Comparison of ENCODE assay signal across 10 cellular contexts in the genomic region with DNA sequence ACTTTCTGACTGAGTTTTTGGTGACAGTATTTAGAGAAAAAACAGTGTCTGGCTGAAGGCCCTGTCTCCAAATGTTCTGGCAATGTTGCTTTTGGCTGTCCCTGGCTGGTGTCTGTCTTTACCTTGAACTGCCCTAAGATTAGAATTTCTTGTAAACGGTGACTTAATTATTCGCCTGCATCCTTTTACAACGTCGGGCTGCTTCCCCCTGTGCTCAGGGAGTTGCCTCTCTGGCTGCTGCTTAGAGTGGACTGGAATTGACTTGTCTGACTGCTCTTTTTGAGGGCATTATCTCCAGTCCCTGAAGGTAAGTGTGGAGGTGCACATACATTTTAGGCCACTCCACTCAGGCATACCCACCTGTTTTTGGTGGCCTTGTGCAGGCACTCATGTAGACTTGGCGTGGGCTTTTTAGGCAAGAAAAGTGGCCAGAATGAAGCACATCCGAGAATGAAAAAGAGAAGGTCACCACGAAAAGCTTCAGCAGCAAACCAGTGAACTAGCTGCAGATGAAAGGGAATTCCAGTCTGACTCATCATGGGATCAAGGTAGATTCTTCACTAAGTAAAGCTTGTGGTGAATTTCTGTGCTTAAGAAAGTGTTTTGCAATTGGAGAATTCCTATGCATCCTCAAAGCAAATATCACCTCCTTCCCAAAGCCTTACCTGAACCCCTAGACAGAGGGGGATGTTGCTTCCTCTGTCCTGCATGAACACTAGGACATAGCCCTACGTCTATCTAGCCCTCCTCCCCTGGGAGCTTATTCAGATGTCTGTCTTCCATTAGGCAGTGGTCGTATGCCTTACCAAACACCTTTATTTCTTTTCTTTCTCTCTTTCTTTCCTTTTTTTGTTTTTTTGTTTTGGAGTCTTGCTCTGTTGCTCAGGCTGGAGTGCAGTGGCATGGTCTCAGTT.
DNase-seq lines count a peak whose midpoint lies in the region; ATAC-seq and TF ChIP-seq lines count a peak whose summit lies in the region.
"Had no signal": no experiment of that assay in that cellular context is flagged by ENCODE, and none has a peak within 500 bp of the region (broad histone marks: within the 10 kb centered on the region; RNA-seq: fewer than 3 reads in every experiment).

No MANE protein-coding gene starts in this region.

- H3K4me3 Mint-ChIP-seq in activated naive CD4-positive, alpha-beta T cell treated with anti-CD3 and anti-CD28 coated beads, Interleukin-2, amount 50 U/mL, for 24 hours: no peak overlapping the region
- H3K4me3 Mint-ChIP-seq in stimulated activated memory B cell treated with anti-CD40 and anti-IgM and Interleukin-4, amounts not matched to agents 10 μg/mL and 1 μg/mL and 100 μg/mL, for 72 hours: peak overlapping the region; percentile 57
- H3K4me3 Mint-ChIP-seq in mesothelial cell of epicardium: no peak overlapping the region
- no peak overlapping the region for H3K4me3 Mint-ChIP-seq in activated T-helper 1 cell treated with anti-CD3 and anti-CD28 coated beads, Interleukin-12 subunit alpha, Interleukin-12 subunit beta, Interleukin-2, Interleukin-4 antibody, amounts not matched to agents 30 ng/mL and 10 ng/mL and 1 ng/mL, durations not matched to agents 14 hours and 24 hours and 36 hours

- no peaks in the 10 kb centered on the region for H3K36me3 Mint-ChIP-seq in activated naive CD4-positive, alpha-beta T cell treated with anti-CD3 and anti-CD28 coated beads, Interleukin-2, amount 50 U/mL, for 24 hours
- no peaks in the 10 kb centered on the region for H3K36me3 Mint-ChIP-seq in stimulated activated memory B cell treated with anti-CD40 and anti-IgM and Interleukin-4, amounts not matched to agents 10 μg/mL and 1 μg/mL and 100 μg/mL, for 72 hours
- no peaks in the 10 kb centered on the region for H3K36me3 Mint-ChIP-seq in mesothelial cell of epicardium
- peaks cover 10% of the 10 kb centered on the region for H3K36me3 Mint-ChIP-seq in activated T-helper 1 cell treated with anti-CD3 and anti-CD28 coated beads, Interleukin-12 subunit alpha, Interleukin-12 subunit beta, Interleukin-2, Interleukin-4 antibody, amounts not matched to agents 30 ng/mL and 10 ng/mL and 1 ng/mL, durations not matched to agents 14 hours and 24 hours and 36 hours (ENCODE audit: low read depth)

- no peak for TF ChIP-seq CTCF in choroid plexus epithelial cell (conservative IDR thresholded peaks at IDR 0.05; ENCODE audit: low read depth, low read length)
- TF ChIP-seq CTCF in mesothelial cell of epicardium (IDR thresholded peaks at IDR 0.05; ENCODE audit: unreplicated experiment): no peak

- peak; percentile 63 for ATAC-seq in HG03520 (IDR thresholded peaks at IDR 0.05; ENCODE audit: unreplicated experiment)
- peak; percentile 42 for ATAC-seq in stimulated activated memory B cell treated with anti-CD40 and anti-IgM and Interleukin-4, amounts not matched to agents 10 μg/mL and 1 μg/mL and 100 μg/mL, for 72 hours

- no peaks in the 10 kb centered on the region for H3K27me3 Mint-ChIP-seq in activated naive CD4-positive, alpha-beta T cell treated with anti-CD3 and anti-CD28 coated beads, Interleukin-2, amount 50 U/mL, for 24 hours
- H3K27me3 Mint-ChIP-seq in stimulated activated memory B cell treated with anti-CD40 and anti-IgM and Interleukin-4, amounts not matched to agents 10 μg/mL and 1 μg/mL and 100 μg/mL, for 72 hours: no peaks in the 10 kb centered on the region
- H3K27me3 Mint-ChIP-seq in mesothelial cell of epicardium (ENCODE audit: low read depth): no peaks in the 10 kb centered on the region
- H3K27me3 Mint-ChIP-seq in activated T-helper 1 cell treated with anti-CD3 and anti-CD28 coated beads, Interleukin-12 subunit alpha, Interleukin-12 subunit beta, Interleukin-2, Interleukin-4 antibody, amounts not matched to agents 30 ng/mL and 10 ng/mL and 1 ng/mL, durations not matched to agents 14 hours and 24 hours and 36 hours (ENCODE audit: insufficient read depth): no peaks in the 10 kb centered on the region

- peaks cover 67% of the 10 kb centered on the region for H3K4me1 Mint-ChIP-seq in activated naive CD4-positive, alpha-beta T cell treated with anti-CD3 and anti-CD28 coated beads, Interleukin-2, amount 50 U/mL, for 24 hours
- H3K4me1 Mint-ChIP-seq in stimulated activated memory B cell treated with anti-CD40 and anti-IgM and Interleukin-4, amounts not matched to agents 10 μg/mL and 1 μg/mL and 100 μg/mL, for 72 hours: peaks cover 35% of the 10 kb centered on the region
- H3K4me1 Mint-ChIP-seq in mesothelial cell of epicardium: peaks cover 2% of the 10 kb centered on the region
- H3K4me1 Mint-ChIP-seq in activated T-helper 1 cell treated with anti-CD3 and anti-CD28 coated beads, Interleukin-12 subunit alpha, Interleukin-12 subunit beta, Interleukin-2, Interleukin-4 antibody, amounts not matched to agents 30 ng/mL and 10 ng/mL and 1 ng/mL, durations not matched to agents 14 hours and 24 hours and 36 hours (ENCODE audit: low read depth): peaks cover 57% of the 10 kb centered on the region

- no peak overlapping the region for H3K4me3 ChIP-seq in choroid plexus epithelial cell (ENCODE audit: low read depth, low read length)
- H3K4me3 ChIP-seq: dorsolateral prefrontal cortex had no signal

- intact Hi-C loops in activated T-helper 1 cell treated with anti-CD3 and anti-CD28 coated beads, Interleukin-12 subunit alpha, Interleukin-12 subunit beta, Interleukin-2, Interleukin-4 antibody, amounts not matched to agents 30 ng/mL and 10 ng/mL and 1 ng/mL, durations not matched to agents 14 hours and 24 hours and 36 hours (cut with micrococcal nuclease): no loop called here

- peaks cover 5% of the 10 kb centered on the region for H3K9me3 Mint-ChIP-seq in activated naive CD4-positive, alpha-beta T cell treated with anti-CD3 and anti-CD28 coated beads, Interleukin-2, amount 50 U/mL, for 24 hours
- H3K9me3 Mint-ChIP-seq in stimulated activated memory B cell treated with anti-CD40 and anti-IgM and Interleukin-4, amounts not matched to agents 10 μg/mL and 1 μg/mL and 100 μg/mL, for 72 hours: no peaks in the 10 kb centered on the region
- peaks cover 5% of the 10 kb centered on the region for H3K9me3 Mint-ChIP-seq in mesothelial cell of epicardium
- H3K9me3 Mint-ChIP-seq in activated T-helper 1 cell treated with anti-CD3 and anti-CD28 coated beads, Interleukin-12 subunit alpha, Interleukin-12 subunit beta, Interleukin-2, Interleukin-4 antibody, amounts not matched to agents 30 ng/mL and 10 ng/mL and 1 ng/mL, durations not matched to agents 14 hours and 24 hours and 36 hours: peaks cover 4% of the 10 kb centered on the region

- H3K27ac Mint-ChIP-seq in activated naive CD4-positive, alpha-beta T cell treated with anti-CD3 and anti-CD28 coated beads, Interleukin-2, amount 50 U/mL, for 24 hours: peak overlapping the region; percentile 65
- H3K27ac Mint-ChIP-seq in stimulated activated memory B cell treated with anti-CD40 and anti-IgM and Interleukin-4, amounts not matched to agents 10 μg/mL and 1 μg/mL and 100 μg/mL, for 72 hours: peak overlapping the region; percentile 71
- no peak overlapping the region for H3K27ac Mint-ChIP-seq in mesothelial cell of epicardium
- H3K27ac Mint-ChIP-seq in activated T-helper 1 cell treated with anti-CD3 and anti-CD28 coated beads, Interleukin-12 subunit alpha, Interleukin-12 subunit beta, Interleukin-2, Interleukin-4 antibody, amounts not matched to agents 30 ng/mL and 10 ng/mL and 1 ng/mL, durations not matched to agents 14 hours and 24 hours and 36 hours: no peak overlapping the region

- DNase-seq in activated naive CD4-positive, alpha-beta T cell treated with anti-CD3 and anti-CD28 coated beads, Interleukin-2, amount 50 U/mL, for 16 hours: no peak
- DNase-seq in choroid plexus epithelial cell (ENCODE audit: low read depth): peak; percentile 63
- DNase-seq in mesothelial cell of epicardium (ENCODE audit: low spot score in 2 of 2, unreplicated experiment in 2 of 2): no peak
- no peak for DNase-seq in NCI-H510A (lab: John Stamatoyannopoulos, UW)
- no peak for DNase-seq in activated T-helper 1 cell treated with anti-CD3 and anti-CD28 coated beads, Interleukin-12 subunit alpha, Interleukin-12 subunit beta, Interleukin-2, Interleukin-4 antibody, amounts not matched to agents 30 ng/mL and 10 ng/mL and 1 ng/mL, durations not matched to agents 14 hours and 24 hours and 36 hours (ENCODE audit: low spot score)
- DNase-seq: dorsolateral prefrontal cortex, NCI-H1092 treated with DMSO at 0.1 percent for 48 hours had no signal

Comparison
In these comparisons a context has a peak if more than half of its experiments do, and no peak if none do; other contexts are left out.
1. H3K27ac Mint-ChIP-seq: peak in activated naive CD4-positive, alpha-beta T cell treated with anti-CD3 and anti-CD28 coated beads, Interleukin-2, amount 50 U/mL, for 24 hours (single experiment) and stimulated activated memory B cell treated with anti-CD40 and anti-IgM and Interleukin-4, amounts not matched to agents 10 μg/mL and 1 μg/mL and 100 μg/mL, for 72 hours (single experiment); none in mesothelial cell of epicardium (single experiment) and activated T-helper 1 cell treated with anti-CD3 and anti-CD28 coated beads, Interleukin-12 subunit alpha, Interleukin-12 subunit beta, Interleukin-2, Interleukin-4 antibody, amounts not matched to agents 30 ng/mL and 10 ng/mL and 1 ng/mL, durations not matched to agents 14 hours and 24 hours and 36 hours (single experiment).